22 cellular contexts compared by ENCODE assay signal in the genomic region with DNA sequence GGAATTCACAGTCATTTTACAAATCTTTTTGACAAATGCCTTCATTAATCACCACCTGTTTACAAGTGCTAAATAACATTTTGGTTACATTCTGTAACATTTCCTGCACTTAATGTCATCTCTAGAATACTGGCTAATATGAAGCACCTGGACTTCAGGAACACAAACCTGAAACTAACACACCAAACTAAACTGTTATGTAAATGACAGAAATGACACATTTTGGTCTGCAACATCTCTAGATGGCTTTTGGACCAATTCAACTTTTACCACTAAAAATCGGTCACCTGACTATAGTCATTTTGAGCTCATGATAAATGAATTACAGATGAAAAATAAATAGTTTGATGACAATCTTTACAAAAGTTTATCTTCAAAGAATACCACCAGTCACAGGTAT.
DNase-seq lines count a peak whose midpoint lies in the region; ATAC-seq and TF ChIP-seq lines count a peak whose summit lies in the region.
"Had no signal": no experiment of that assay in that cellular context is flagged by ENCODE, and none has a peak within 500 bp of the region (broad histone marks: within the 10 kb centered on the region; RNA-seq: fewer than 3 reads in every experiment).

No MANE protein-coding gene starts in this region.

- H3K27me3 Mint-ChIP-seq in CD4-positive, alpha-beta T cell: no peaks in the 10 kb centered on the region
- H3K27me3 Mint-ChIP-seq: activated naive CD8-positive, alpha-beta T cell treated with anti-CD3 and anti-CD28 coated beads, Interleukin-2, amount 50 U/mL, for 24 hours; stimulated activated memory B cell treated with anti-CD40 and anti-IgM and Interleukin-4, amounts not matched to agents 10 μg/mL and 1 μg/mL and 100 μg/mL, for 72 hours had no signal

- peak; percentile 44 for ATAC-seq in GM18520 (IDR thresholded peaks at IDR 0.05; ENCODE audit: unreplicated experiment)
- peak; percentile 57 for ATAC-seq in GM21367 (IDR thresholded peaks at IDR 0.05; ENCODE audit: unreplicated experiment)
- peak; percentile 45 for ATAC-seq in HG02840 (IDR thresholded peaks at IDR 0.05; ENCODE audit: low FRiP score, unreplicated experiment)
- ATAC-seq in HG03442 (IDR thresholded peaks at IDR 0.05; ENCODE audit: unreplicated experiment): peak; percentile 46
- ATAC-seq in HG03520 (IDR thresholded peaks at IDR 0.05; ENCODE audit: unreplicated experiment): no peak
- no peak for ATAC-seq in CD4-positive, alpha-beta T cell (ENCODE audit: poor library complexity)
- ATAC-seq: activated CD4-positive, CD25-positive, alpha-beta regulatory T cell treated with anti-CD3 and anti-CD28 coated beads, Interleukin-2, amount 50 U/mL, for 24 hours; activated naive CD8-positive, alpha-beta T cell treated with anti-CD3 and anti-CD28 coated beads, Interleukin-2, amount 50 U/mL, for 24 hours; gastrocnemius medialis; Panc1; sciatic nerve; stimulated activated memory B cell treated with anti-CD40 and anti-IgM and Interleukin-4, amounts not matched to agents 10 μg/mL and 1 μg/mL and 100 μg/mL, for 72 hours had no signal

- H3K36me3 Mint-ChIP-seq in CD4-positive, alpha-beta T cell (ENCODE audit: low read depth): peaks cover 67% of the 10 kb centered on the region

- H3K27ac ChIP-seq in CD4-positive, alpha-beta T cell (ENCODE audit: low read depth, low read length): no peak overlapping the region
- H3K27ac ChIP-seq in RWPE1: no peak overlapping the region
- H3K27ac ChIP-seq: gastrocnemius medialis had no signal

- H3K27me3 ChIP-seq in CD4-positive, alpha-beta T cell (ENCODE audit: control insufficient read depth, insufficient read depth, low read length): no peaks in the 10 kb centered on the region
- H3K27me3 ChIP-seq: gastrocnemius medialis had no signal

- H3K9me3 Mint-ChIP-seq in CD4-positive, alpha-beta T cell: no peaks in the 10 kb centered on the region
- H3K9me3 Mint-ChIP-seq: activated naive CD8-positive, alpha-beta T cell treated with anti-CD3 and anti-CD28 coated beads, Interleukin-2, amount 50 U/mL, for 24 hours; endodermal cell; stimulated activated memory B cell treated with anti-CD40 and anti-IgM and Interleukin-4, amounts not matched to agents 10 μg/mL and 1 μg/mL and 100 μg/mL, for 72 hours had no signal

- H3K9me3 ChIP-seq in CD4-positive, alpha-beta T cell (ENCODE audit: control insufficient read depth, low read length): no peaks in the 10 kb centered on the region
- H3K9me3 ChIP-seq: gastrocnemius medialis had no signal

- TF ChIP-seq CTCF in CD4-positive, alpha-beta T cell (IDR thresholded peaks at IDR 0.05): no peak
- no peak for TF ChIP-seq CTCF in RWPE1 (conservative IDR thresholded peaks at IDR 0.05; ENCODE audit: low read depth)

- intact Hi-C loops in CD4-positive, alpha-beta T cell (cut with DNase I, micrococcal nuclease): no loop called here

- no peak for DNase-seq in NCI-H510A treated with DMSO at 0.1 percent for 48 hours (lab: John Stamatoyannopoulos, UW)
- DNase-seq in CD4-positive, alpha-beta T cell: no peak
- no peak for DNase-seq in RWPE1 (ENCODE audit: low spot score)
- DNase-seq: activated naive CD8-positive, alpha-beta T cell treated with anti-CD3 and anti-CD28 coated beads, Interleukin-2, amount 50 U/mL, for 24 hours; AML-193; central memory CD4-positive, alpha-beta T cell; DMS 273 treated with DMSO at 0.1 percent for 48 hours; endodermal cell; gastrocnemius medialis; NCI-H1694; NCI-H446 treated with DMSO at 0.1 percent for 48 hours; nucleus accumbens; stimulated activated CD4-positive, alpha-beta T cell treated with anti-CD3 and anti-CD28 coated beads, Interleukin-4, amount 100 ng/mL, for 4 hours had no signal

- CTCF ChIA-PET in CD4-positive, alpha-beta T cell (lab: Charles Lee): no interaction called here
- CTCF ChIA-PET in RWPE1 (lab: Yijun Ruan, JAX): no interaction called here

- no peak overlapping the region for H3K27ac Mint-ChIP-seq in CD4-positive, alpha-beta T cell
- H3K27ac Mint-ChIP-seq: activated naive CD8-positive, alpha-beta T cell treated with anti-CD3 and anti-CD28 coated beads, Interleukin-2, amount 50 U/mL, for 24 hours; endodermal cell; stimulated activated memory B cell treated with anti-CD40 and anti-IgM and Interleukin-4, amounts not matched to agents 10 μg/mL and 1 μg/mL and 100 μg/mL, for 72 hours had no signal

- H3K4me1 Mint-ChIP-seq in CD4-positive, alpha-beta T cell (ENCODE audit: low read depth): no peaks in the 10 kb centered on the region
- H3K4me1 Mint-ChIP-seq: endodermal cell had no signal

- POLR2A ChIA-PET in CD4-positive, alpha-beta T cell (lab: Charles Lee): no interaction called here
- POLR2A ChIA-PET in RWPE1 (lab: Yijun Ruan, JAX; ENCODE audit: low non-redundant PET): no interaction called here

- H3K4me3 Mint-ChIP-seq in CD4-positive, alpha-beta T cell: no peak overlapping the region
- H3K4me3 Mint-ChIP-seq: activated naive CD8-positive, alpha-beta T cell treated with anti-CD3 and anti-CD28 coated beads, Interleukin-2, amount 50 U/mL, for 24 hours; endodermal cell; stimulated activated memory B cell treated with anti-CD40 and anti-IgM and Interleukin-4, amounts not matched to agents 10 μg/mL and 1 μg/mL and 100 μg/mL, for 72 hours had no signal

Comparison
In these comparisons a context has a peak if more than half of its experiments do, and no peak if none do; other contexts are left out.
1. ATAC-seq: peak in GM18520 (single experiment), GM21367 (single experiment), HG02840 (single experiment) and HG03442 (single experiment); none in HG03520 (single experiment) and CD4-positive, alpha-beta T cell (single experiment).